2 cellular contexts compared by ENCODE assay signal in genomic region chr11:72696866-72697428, GRCh38.
TF ChIP-seq lines count a peak whose summit lies in the region.

No MANE protein-coding gene starts in this region.

TF ChIP-seq in H1, 55 proteins besides CTCF, POLR2A, EP300 and RAD21:
- TF ChIP-seq BRCA1 (IDR thresholded peaks at IDR 0.05; ENCODE audit: low read depth, low read length): no peak
- no peak for TF ChIP-seq HDAC2 (IDR thresholded peaks at IDR 0.05; ENCODE audit: borderline replicate concordance in 1 of 2, low read depth in 2 of 2, low read length in 2 of 2)
- 0 out of 2 replicates have a peak, but pooled peaks have one; percentile 22 for TF ChIP-seq E2F6 (IDR thresholded peaks at IDR 0.05)
- peak; percentile 23; the same call in 1 of the 2 replicates for TF ChIP-seq MAX (IDR thresholded peaks at IDR 0.05)
- no peak for TF ChIP-seq ZNF274 (IDR thresholded peaks at IDR 0.05; ENCODE audit: borderline replicate concordance, extremely low read depth, low read length)
- no peak for TF ChIP-seq FOSL1 (IDR thresholded peaks at IDR 0.05; ENCODE audit: insufficient read depth, low read depth, low read length)

TF ChIP-seq in SK-N-SH, 30 proteins besides CTCF, POLR2A, EP300 and RAD21:
- TF ChIP-seq TCF12 (IDR thresholded peaks at IDR 0.05): no peak
- no peak for TF ChIP-seq MXI1 (IDR thresholded peaks at IDR 0.05; ENCODE audit: low read depth, low read length)
- TF ChIP-seq CHD2 (IDR thresholded peaks at IDR 0.05; ENCODE audit: low read length, partially characterized antibody): no peak
- TF ChIP-seq GATA2 (CRISPR knock-in tag; IDR thresholded peaks at IDR 0.05): no peak
- TF ChIP-seq, protein P1, sequence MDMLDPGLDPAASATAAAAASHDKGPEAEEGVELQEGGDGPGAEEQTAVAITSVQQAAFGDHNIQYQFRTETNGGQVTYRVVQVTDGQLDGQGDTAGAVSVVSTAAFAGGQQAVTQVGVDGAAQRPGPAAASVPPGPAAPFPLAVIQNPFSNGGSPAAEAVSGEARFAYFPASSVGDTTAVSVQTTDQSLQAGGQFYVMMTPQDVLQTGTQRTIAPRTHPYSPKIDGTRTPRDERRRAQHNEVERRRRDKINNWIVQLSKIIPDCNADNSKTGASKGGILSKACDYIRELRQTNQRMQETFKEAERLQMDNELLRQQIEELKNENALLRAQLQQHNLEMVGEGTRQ (IDR thresholded peaks at IDR 0.05; ENCODE audit: borderline replicate concordance, low read depth, low read length): no peak
- no peak for TF ChIP-seq GABPA (IDR thresholded peaks at IDR 0.05; ENCODE audit: low read depth)
- TF ChIP-seq ELF1 (IDR thresholded peaks at IDR 0.05): no peak
- no peak for TF ChIP-seq RXRA (IDR thresholded peaks at IDR 0.05; ENCODE audit: borderline replicate concordance, low read depth)
- TF ChIP-seq NFIC (IDR thresholded peaks at IDR 0.05; ENCODE audit: borderline replicate concordance): no peak
- TF ChIP-seq RCOR1 (IDR thresholded peaks at IDR 0.05; ENCODE audit: low read length): no peak
- TF ChIP-seq SMC3 (IDR thresholded peaks at IDR 0.05; ENCODE audit: low read depth, low read length): no peak
- TF ChIP-seq JUND (IDR thresholded peaks at IDR 0.05): no peak
- no peak for TF ChIP-seq MAX (IDR thresholded peaks at IDR 0.05; ENCODE audit: low read depth)
- no peak for TF ChIP-seq TAF1 (IDR thresholded peaks at IDR 0.05; ENCODE audit: borderline replicate concordance, low read depth, low read length)
- no peak for TF ChIP-seq USF1 (IDR thresholded peaks at IDR 0.05; ENCODE audit: borderline replicate concordance, low read depth)
- no peak for TF ChIP-seq NRF1 (IDR thresholded peaks at IDR 0.05; ENCODE audit: low read depth, low read length)
- no peak for TF ChIP-seq FOXJ3 (CRISPR knock-in tag; IDR thresholded peaks at IDR 0.05)
- no peak for TF ChIP-seq POLR2AphosphoS5 (IDR thresholded peaks at IDR 0.05; ENCODE audit: low read depth, low read length)
- no peak for TF ChIP-seq IRF3 (IDR thresholded peaks at IDR 0.05; ENCODE audit: low read depth, low read length)
- TF ChIP-seq, protein P2, sequence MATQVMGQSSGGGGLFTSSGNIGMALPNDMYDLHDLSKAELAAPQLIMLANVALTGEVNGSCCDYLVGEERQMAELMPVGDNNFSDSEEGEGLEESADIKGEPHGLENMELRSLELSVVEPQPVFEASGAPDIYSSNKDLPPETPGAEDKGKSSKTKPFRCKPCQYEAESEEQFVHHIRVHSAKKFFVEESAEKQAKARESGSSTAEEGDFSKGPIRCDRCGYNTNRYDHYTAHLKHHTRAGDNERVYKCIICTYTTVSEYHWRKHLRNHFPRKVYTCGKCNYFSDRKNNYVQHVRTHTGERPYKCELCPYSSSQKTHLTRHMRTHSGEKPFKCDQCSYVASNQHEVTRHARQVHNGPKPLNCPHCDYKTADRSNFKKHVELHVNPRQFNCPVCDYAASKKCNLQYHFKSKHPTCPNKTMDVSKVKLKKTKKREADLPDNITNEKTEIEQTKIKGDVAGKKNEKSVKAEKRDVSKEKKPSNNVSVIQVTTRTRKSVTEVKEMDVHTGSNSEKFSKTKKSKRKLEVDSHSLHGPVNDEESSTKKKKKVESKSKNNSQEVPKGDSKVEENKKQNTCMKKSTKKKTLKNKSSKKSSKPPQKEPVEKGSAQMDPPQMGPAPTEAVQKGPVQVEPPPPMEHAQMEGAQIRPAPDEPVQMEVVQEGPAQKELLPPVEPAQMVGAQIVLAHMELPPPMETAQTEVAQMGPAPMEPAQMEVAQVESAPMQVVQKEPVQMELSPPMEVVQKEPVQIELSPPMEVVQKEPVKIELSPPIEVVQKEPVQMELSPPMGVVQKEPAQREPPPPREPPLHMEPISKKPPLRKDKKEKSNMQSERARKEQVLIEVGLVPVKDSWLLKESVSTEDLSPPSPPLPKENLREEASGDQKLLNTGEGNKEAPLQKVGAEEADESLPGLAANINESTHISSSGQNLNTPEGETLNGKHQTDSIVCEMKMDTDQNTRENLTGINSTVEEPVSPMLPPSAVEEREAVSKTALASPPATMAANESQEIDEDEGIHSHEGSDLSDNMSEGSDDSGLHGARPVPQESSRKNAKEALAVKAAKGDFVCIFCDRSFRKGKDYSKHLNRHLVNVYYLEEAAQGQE (IDR thresholded peaks at IDR 0.05; ENCODE audit: low read depth, low read length): no peak
